8 cellular contexts compared by ENCODE assay signal in the genomic region with DNA sequence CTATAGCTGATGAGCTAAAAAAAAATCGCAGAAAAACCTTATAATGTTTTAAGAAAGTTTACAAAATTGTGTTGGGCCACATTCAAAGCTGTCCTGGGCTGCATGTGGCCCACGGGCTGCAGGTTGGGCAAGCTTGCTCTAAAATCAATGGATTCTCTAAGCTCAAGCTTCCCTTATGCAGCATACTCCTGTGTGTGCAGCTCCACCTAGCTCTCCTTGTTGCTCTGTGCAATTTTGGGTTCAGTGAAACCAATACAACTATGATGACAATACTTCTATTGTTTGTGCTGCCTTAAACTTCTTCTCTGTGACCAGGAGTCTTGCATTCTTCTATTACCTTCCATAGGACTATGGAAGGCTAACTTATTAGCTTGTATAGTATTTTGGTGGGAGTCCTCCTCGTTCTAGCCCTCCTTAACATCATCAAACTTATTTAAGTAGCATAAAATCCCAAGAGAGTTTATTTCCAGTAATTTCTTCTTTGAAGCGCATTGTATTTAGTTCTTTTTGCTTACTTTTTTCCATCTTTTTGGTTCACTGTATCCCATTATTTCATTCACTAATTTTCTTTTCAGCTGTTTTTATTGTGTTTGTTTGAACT.
DNase-seq lines count a peak whose midpoint lies in the region; ATAC-seq and TF ChIP-seq lines count a peak whose summit lies in the region.

No MANE protein-coding gene starts in this region.

- POLR2A ChIA-PET in T-cell (lab: Charles Lee) = no interaction called here

- TF ChIP-seq POLR2A in right lobe of liver (IDR thresholded peaks at IDR 0.05) = no peak

- H3K4me1 Mint-ChIP-seq in T-cell = no peaks in the 10 kb centered on the region

- no peaks in the 10 kb centered on the region for H3K36me3 Mint-ChIP-seq in T-cell

- H3K36me3 ChIP-seq in Loucy (ENCODE audit: insufficient read depth, low read length) = no peaks in the 10 kb centered on the region
- no peaks in the 10 kb centered on the region for H3K36me3 ChIP-seq in right lobe of liver

- DNase-seq in G401 (ENCODE audit: low spot score) (peak; percentile 18), astrocyte of the cerebellum (ENCODE audit: low read depth) (peak; percentile 11), right lobe of liver (no peak), T-cell (no peak), NCI-H774 (lab: John Stamatoyannopoulos, UW) (no peak)

- no peak overlapping the region for H3K27ac Mint-ChIP-seq in T-cell

- WGBS in right lobe of liver (ENCODE audit: insufficient coverage, low coverage, low lambda C conversion rate, missing lambda C conversion rate) = 26% methylated on average over 4 of the region's 4 CpGs

- in situ Hi-C loops in G401 (cut with HindIII; ENCODE audit: low sequenced_read_pairs) = no loop called here
- in situ Hi-C loops in astrocyte of the cerebellum (cut with HindIII; ENCODE audit: low sequenced_read_pairs) = no loop called here

- TF ChIP-seq CTCF in Loucy (conservative IDR thresholded peaks at IDR 0.05; ENCODE audit: low read length) (peak; percentile 61), astrocyte of the cerebellum (IDR thresholded peaks at IDR 0.05; ENCODE audit: low read depth, low read length, missing control alignments) (peak; percentile 57), right lobe of liver (IDR thresholded peaks at IDR 0.05) (peak in 3 of 4 donors; percentile 19 to 43 (median 31))

- no peak overlapping the region for H3K9ac ChIP-seq in Loucy (ENCODE audit: low read depth, low read length, poor library complexity, severe bottlenecking)

- H3K4me1 ChIP-seq in Loucy (ENCODE audit: insufficient read depth, low read length, poor library complexity, severe bottlenecking) = no peaks in the 10 kb centered on the region
- H3K4me1 ChIP-seq in right lobe of liver = no peaks in the 10 kb centered on the region

- H2AFZ ChIP-seq in Loucy (ENCODE audit: low read length) = no peak overlapping the region

- H3K79me2 ChIP-seq in Loucy (ENCODE audit: insufficient read depth, low read length) = no peaks in the 10 kb centered on the region

- no peak overlapping the region for H3K4me2 ChIP-seq in Loucy (ENCODE audit: low read depth, low read length, poor library complexity, severe bottlenecking)

- H3K9me2 ChIP-seq in Loucy (replicated peaks; ENCODE audit: low read depth, low read length) = no peaks in the 10 kb centered on the region

- H3F3A ChIP-seq in Loucy (ENCODE audit: low read depth) = no peaks in the 10 kb centered on the region

- H3K9me3 Mint-ChIP-seq in T-cell = no peaks in the 10 kb centered on the region

- no peaks in the 10 kb centered on the region for H3K9me3 ChIP-seq in Loucy (ENCODE audit: insufficient read depth, low read depth, low read length)
- no peaks in the 10 kb centered on the region for H3K9me3 ChIP-seq in right lobe of liver

- CTCF ChIA-PET in T-cell (lab: Charles Lee) = no interaction called here

- H3K27me3 Mint-ChIP-seq in T-cell = peaks cover 0 to 6% of the 10 kb centered on the region in 2 donors

- no peak overlapping the region for H3K27ac ChIP-seq in right lobe of liver

- H3K4me3 ChIP-seq in Loucy (ENCODE audit: low read length, poor library complexity, severe bottlenecking) = no peak overlapping the region
- H3K4me3 ChIP-seq in astrocyte of the cerebellum (ENCODE audit: low read depth, low read length) = no peak overlapping the region
- no peak overlapping the region for H3K4me3 ChIP-seq in right lobe of liver

- intact Hi-C loops in right lobe of liver (cut with DNase I) = no loop called here

- no peak overlapping the region for H3K4me3 Mint-ChIP-seq in T-cell

- no peaks in the 10 kb centered on the region for H3K27me3 ChIP-seq in Loucy (ENCODE audit: insufficient read depth, low read length, poor library complexity, severe bottlenecking)
- no peaks in the 10 kb centered on the region for H3K27me3 ChIP-seq in right lobe of liver

- no peaks in the 10 kb centered on the region for H4K20me1 ChIP-seq in Loucy (ENCODE audit: insufficient read depth, low read length, poor library complexity, severe bottlenecking)

- ATAC-seq in GM21526 (IDR thresholded peaks at IDR 0.05; ENCODE audit: low FRiP score, unreplicated experiment) (peak; percentile 73), right lobe of liver (peak; percentile 27 to 79 (median 68)), HG03095 (IDR thresholded peaks at IDR 0.05; ENCODE audit: unreplicated experiment) (no peak), T-cell (replicated peaks in 1 of 4) (no peak)

Comparison
In these comparisons a context has a peak if more than half of its experiments do, and no peak if none do; other contexts are left out.
1. DNase-seq: peak in G401 (single experiment) and astrocyte of the cerebellum (single experiment); none in right lobe of liver (0 of 3), T-cell (0 of 34) and NCI-H774 (single experiment).
2. ATAC-seq: peak in GM21526 (single experiment) and right lobe of liver (4 of 4); none in HG03095 (single experiment) and T-cell (0 of 4).
3. Peak in every context shown above with its lines, with median percentiles within 50 percentile points of each other: CTCF ChIP-seq.